ENCODE assay signal across 23 cellular contexts in the genomic region with DNA sequence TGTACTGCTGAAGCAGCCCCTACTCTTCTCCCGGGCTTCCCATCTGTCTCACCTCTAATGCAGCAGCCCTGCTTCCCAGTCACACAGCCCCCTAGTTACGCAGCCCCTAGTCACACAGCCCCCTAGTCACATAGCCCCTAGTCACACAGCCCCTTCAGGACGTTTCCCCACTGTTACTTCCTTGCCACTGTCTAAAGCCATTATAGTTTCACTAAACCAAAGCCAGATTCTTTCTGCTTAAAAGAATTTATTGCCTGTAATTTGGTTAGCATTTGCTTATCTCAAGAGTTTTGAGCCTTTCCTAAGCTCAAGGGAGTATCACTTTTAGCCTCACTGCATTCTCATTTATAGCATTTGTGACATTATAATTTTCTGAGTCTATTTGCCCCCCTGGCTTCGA.
DNase-seq lines count a peak whose midpoint lies in the region; ATAC-seq, FAIRE-seq and TF ChIP-seq lines count a peak whose summit lies in the region.
"Had no signal": no experiment of that assay in that cellular context is flagged by ENCODE, and none has a peak within 500 bp of the region (broad histone marks: within the 10 kb centered on the region; RNA-seq: fewer than 3 reads in every experiment).

No MANE protein-coding gene starts in this region.

- ATAC-seq in activated T-helper 17 cell treated with anti-CD3 and anti-CD28 coated beads, Interleukin-2, amount 50 U/mL, for 72 hours (replicated peaks), result no peak
- ATAC-seq in HG02981 (IDR thresholded peaks at IDR 0.05; ENCODE audit: unreplicated experiment) (no peak), HG02763 (IDR thresholded peaks at IDR 0.05; ENCODE audit: unreplicated experiment) (no peak)
- ATAC-seq: A549; CD8-positive, alpha-beta T cell; HepG2; K562; T-cell had no signal

- intact Hi-C loops in activated T-helper 1 cell treated with anti-CD3 and anti-CD28 coated beads, Interleukin-12 subunit alpha, Interleukin-12 subunit beta, Interleukin-2, Interleukin-4 antibody, amounts not matched to agents 30 ng/mL and 10 ng/mL and 1 ng/mL, durations not matched to agents 14 hours and 24 hours and 36 hours (cut with micrococcal nuclease), result no loop called here

- H3K36me3 Mint-ChIP-seq in activated T-helper 17 cell treated with anti-CD3 and anti-CD28 coated beads, Interleukin-2, amount 50 U/mL, for 72 hours (ENCODE audit: low read depth), result peaks cover 37% of the 10 kb centered on the region
- H3K36me3 Mint-ChIP-seq in progenitor cell of endocrine pancreas (ENCODE audit: insufficient read depth), result peaks cover 18% of the 10 kb centered on the region
- peaks cover 12% of the 10 kb centered on the region for H3K36me3 Mint-ChIP-seq in activated T-helper 1 cell treated with anti-CD3 and anti-CD28 coated beads, Interleukin-12 subunit alpha, Interleukin-12 subunit beta, Interleukin-2, Interleukin-4 antibody, amounts not matched to agents 30 ng/mL and 10 ng/mL and 1 ng/mL, durations not matched to agents 14 hours and 24 hours and 36 hours (ENCODE audit: low read depth)

- TF ChIP-seq CTCF in progenitor cell of endocrine pancreas (IDR thresholded peaks at IDR 0.05; ENCODE audit: unreplicated experiment), result no peak

- peaks cover 5% of the 10 kb centered on the region for H3K27me3 Mint-ChIP-seq in activated T-helper 17 cell treated with anti-CD3 and anti-CD28 coated beads, Interleukin-2, amount 50 U/mL, for 72 hours
- H3K27me3 Mint-ChIP-seq in progenitor cell of endocrine pancreas, result no peaks in the 10 kb centered on the region
- H3K27me3 Mint-ChIP-seq in activated T-helper 1 cell treated with anti-CD3 and anti-CD28 coated beads, Interleukin-12 subunit alpha, Interleukin-12 subunit beta, Interleukin-2, Interleukin-4 antibody, amounts not matched to agents 30 ng/mL and 10 ng/mL and 1 ng/mL, durations not matched to agents 14 hours and 24 hours and 36 hours (ENCODE audit: insufficient read depth), result peaks cover 4% of the 10 kb centered on the region

- H3K4me1 Mint-ChIP-seq in activated T-helper 17 cell treated with anti-CD3 and anti-CD28 coated beads, Interleukin-2, amount 50 U/mL, for 72 hours, result peaks cover 11% of the 10 kb centered on the region
- H3K4me1 Mint-ChIP-seq in progenitor cell of endocrine pancreas (ENCODE audit: low read depth), result peaks cover 7% of the 10 kb centered on the region
- H3K4me1 Mint-ChIP-seq in activated T-helper 1 cell treated with anti-CD3 and anti-CD28 coated beads, Interleukin-12 subunit alpha, Interleukin-12 subunit beta, Interleukin-2, Interleukin-4 antibody, amounts not matched to agents 30 ng/mL and 10 ng/mL and 1 ng/mL, durations not matched to agents 14 hours and 24 hours and 36 hours (ENCODE audit: low read depth), result no peaks in the 10 kb centered on the region
- H3K4me1 Mint-ChIP-seq: T-cell had no signal

- peak; percentile 41 for FAIRE-seq in GM12891 (lab: Jason Lieb, UNC)
- FAIRE-seq: A549, G401.6, H54, HepG2, K562 had no signal

- DNase-seq in GM12891 (ENCODE audit: insufficient read length, low spot score) (no peak), NCI-H526 (lab: John Stamatoyannopoulos, UW) (peak; percentile 27 to 42), progenitor cell of endocrine pancreas (ENCODE audit: low spot score, unreplicated experiment) (no peak)
- no peak for DNase-seq in activated T-helper 1 cell treated with anti-CD3 and anti-CD28 coated beads, Interleukin-12 subunit alpha, Interleukin-12 subunit beta, Interleukin-2, Interleukin-4 antibody, amounts not matched to agents 30 ng/mL and 10 ng/mL and 1 ng/mL, durations not matched to agents 14 hours and 24 hours and 36 hours (ENCODE audit: low spot score)
- DNase-seq: CD8-positive, alpha-beta T cell; MM.1S; NCI-H1048; NCI-H1417 treated with DMSO at 0.1 percent for 48 hours; NCI-H1930; NCI-H446; PC-9; RPMI8226; SHP77; T-cell had no signal

- no peak overlapping the region for H3K4me3 Mint-ChIP-seq in activated T-helper 17 cell treated with anti-CD3 and anti-CD28 coated beads, Interleukin-2, amount 50 U/mL, for 72 hours
- H3K4me3 Mint-ChIP-seq in progenitor cell of endocrine pancreas (ENCODE audit: low read depth), result no peak overlapping the region
- H3K4me3 Mint-ChIP-seq in activated T-helper 1 cell treated with anti-CD3 and anti-CD28 coated beads, Interleukin-12 subunit alpha, Interleukin-12 subunit beta, Interleukin-2, Interleukin-4 antibody, amounts not matched to agents 30 ng/mL and 10 ng/mL and 1 ng/mL, durations not matched to agents 14 hours and 24 hours and 36 hours, result no peak overlapping the region
- H3K4me3 Mint-ChIP-seq: CD8-positive, alpha-beta T cell; T-cell; T-helper 2 cell treated with Interferon-gamma antibody and Interleukin-4, amounts not matched to agents 5 μg/mL and 100 μg/mL, for 36 hours had no signal

- peak overlapping the region; percentile 3 for H3K27ac Mint-ChIP-seq in activated T-helper 17 cell treated with anti-CD3 and anti-CD28 coated beads, Interleukin-2, amount 50 U/mL, for 72 hours
- peak overlapping the region; percentile 76 for H3K27ac Mint-ChIP-seq in progenitor cell of endocrine pancreas
- no peak overlapping the region for H3K27ac Mint-ChIP-seq in activated T-helper 1 cell treated with anti-CD3 and anti-CD28 coated beads, Interleukin-12 subunit alpha, Interleukin-12 subunit beta, Interleukin-2, Interleukin-4 antibody, amounts not matched to agents 30 ng/mL and 10 ng/mL and 1 ng/mL, durations not matched to agents 14 hours and 24 hours and 36 hours
- H3K27ac Mint-ChIP-seq: CD8-positive, alpha-beta T cell; T-cell; T-helper 2 cell treated with Interferon-gamma antibody and Interleukin-4, amounts not matched to agents 5 μg/mL and 100 μg/mL, for 36 hours had no signal

- TF ChIP-seq POLR2A in GM12891 (IDR thresholded peaks at IDR 0.05; ENCODE audit: low read depth, low read length), result no peak

- H3K9me3 Mint-ChIP-seq in activated T-helper 17 cell treated with anti-CD3 and anti-CD28 coated beads, Interleukin-2, amount 50 U/mL, for 72 hours, result peaks cover 5% of the 10 kb centered on the region
- no peaks in the 10 kb centered on the region for H3K9me3 Mint-ChIP-seq in progenitor cell of endocrine pancreas (ENCODE audit: low read depth)
- no peaks in the 10 kb centered on the region for H3K9me3 Mint-ChIP-seq in activated T-helper 1 cell treated with anti-CD3 and anti-CD28 coated beads, Interleukin-12 subunit alpha, Interleukin-12 subunit beta, Interleukin-2, Interleukin-4 antibody, amounts not matched to agents 30 ng/mL and 10 ng/mL and 1 ng/mL, durations not matched to agents 14 hours and 24 hours and 36 hours
- H3K9me3 Mint-ChIP-seq: CD8-positive, alpha-beta T cell; T-cell; T-helper 2 cell treated with Interferon-gamma antibody and Interleukin-4, amounts not matched to agents 5 μg/mL and 100 μg/mL, for 36 hours had no signal

TF ChIP-seq in GM12891, 5 proteins besides CTCF, POLR2A, EP300 and RAD21:
- no peak for TF ChIP-seq POU2F2 (IDR thresholded peaks at IDR 0.05; ENCODE audit: low read depth, low read length)
- no peak for TF ChIP-seq PAX5 (IDR thresholded peaks at IDR 0.05; ENCODE audit: insufficient read depth, low read length, severe bottlenecking)
- no peak for TF ChIP-seq SPI1 (IDR thresholded peaks at IDR 0.05; ENCODE audit: low read depth, low read length)
- no peak for TF ChIP-seq TAF1 (IDR thresholded peaks at IDR 0.05; ENCODE audit: low read depth, low read length)
- TF ChIP-seq POLR2AphosphoS5 (IDR thresholded peaks at IDR 0.05; ENCODE audit: low read depth, low read length), result no peak

Comparison
In these comparisons a context has a peak if more than half of its experiments do, and no peak if none do; other contexts are left out.
1. DNase-seq: peak in NCI-H526 (2 of 2); none in GM12891 (single experiment), progenitor cell of endocrine pancreas (single experiment) and activated T-helper 1 cell treated with anti-CD3 and anti-CD28 coated beads, Interleukin-12 subunit alpha, Interleukin-12 subunit beta, Interleukin-2, Interleukin-4 antibody, amounts not matched to agents 30 ng/mL and 10 ng/mL and 1 ng/mL, durations not matched to agents 14 hours and 24 hours and 36 hours (single experiment).